Comparison of ENCODE assay signal across 23 cellular contexts in the genomic region with DNA sequence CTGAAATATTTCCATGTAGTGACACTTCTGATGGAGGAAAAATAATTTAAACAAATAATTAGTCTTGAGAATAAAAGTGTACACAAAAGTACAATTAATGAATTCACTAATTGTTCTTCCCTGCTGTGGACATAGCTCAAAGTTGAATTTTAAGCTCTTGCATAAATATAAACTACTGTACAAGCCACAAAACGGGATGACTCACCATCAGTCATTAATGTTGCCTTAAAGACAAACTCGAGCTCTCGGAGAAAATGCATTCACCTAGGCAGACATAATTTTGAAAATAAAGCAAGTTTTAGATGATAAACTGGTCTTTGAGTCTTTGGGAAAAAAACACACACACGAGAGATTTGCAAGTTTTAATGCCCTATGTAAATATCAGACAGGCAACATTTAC.
DNase-seq lines count a peak whose midpoint lies in the region; ATAC-seq and TF ChIP-seq lines count a peak whose summit lies in the region.
"Had no signal": no experiment of that assay in that cellular context is flagged by ENCODE, and none has a peak within 500 bp of the region (broad histone marks: within the 10 kb centered on the region; RNA-seq: fewer than 3 reads in every experiment).

No MANE protein-coding gene starts in this region.

- no peak overlapping the region for H2BK5ac ChIP-seq in mesendoderm (ENCODE audit: low read length)

- H3K79me1 ChIP-seq in mesendoderm (ENCODE audit: low read length), result no peaks in the 10 kb centered on the region

- H3K4me3 ChIP-seq in AG10803 (ENCODE audit: low read length) (no peak overlapping the region), adipocyte (ENCODE audit: low read length) (no peak overlapping the region), fibroblast of villous mesenchyme (ENCODE audit: low read depth, low read length) (no peak overlapping the region), mesendoderm (ENCODE audit: low read length) (no peak overlapping the region)
- H3K4me3 ChIP-seq: HAP-1, hepatocyte, pancreas, Peyer's patch had no signal

- TF ChIP-seq CTCF in AG10803 (conservative IDR thresholded peaks at IDR 0.05; ENCODE audit: low read length), result no peak
- TF ChIP-seq CTCF in fibroblast of villous mesenchyme (IDR thresholded peaks at IDR 0.05; ENCODE audit: insufficient read depth, low read depth, low read length), result no peak
- TF ChIP-seq CTCF in foreskin keratinocyte (conservative IDR thresholded peaks at IDR 0.05), result no peak

- peaks cover 3% of the 10 kb centered on the region for H3K4me1 ChIP-seq in adipocyte (ENCODE audit: control insufficient read depth, insufficient read depth, low read length)
- H3K4me1 ChIP-seq in mesendoderm (ENCODE audit: control insufficient read depth, low read depth, low read length), result peaks cover 19% of the 10 kb centered on the region
- H3K4me1 ChIP-seq in foreskin keratinocyte, result no peaks in the 10 kb centered on the region
- H3K4me1 ChIP-seq: HAP-1, pancreas, Peyer's patch had no signal

- no peak overlapping the region for H4K5ac ChIP-seq in mesendoderm (ENCODE audit: low read length)

- no peak overlapping the region for H2BK15ac ChIP-seq in mesendoderm (replicated peaks; ENCODE audit: low read depth)

- no peak overlapping the region for H2AK5ac ChIP-seq in mesendoderm (ENCODE audit: low read length)

- WGBS in mesendoderm (ENCODE audit: extremely low coverage, insufficient coverage, low lambda C conversion rate), result no CpG with 5 or more reads among the region's 4 CpGs

- no peak overlapping the region for H3K18ac ChIP-seq in mesendoderm (ENCODE audit: low read length)

- no peak overlapping the region for H3K27ac ChIP-seq in mesendoderm (ENCODE audit: low read depth, low read length)
- H3K27ac ChIP-seq in foreskin keratinocyte, result no peak overlapping the region
- H3K27ac ChIP-seq: hepatocyte, pancreas, Peyer's patch, WERI-Rb-1 had no signal

- H3K9ac ChIP-seq in adipocyte (ENCODE audit: low read length) (no peak overlapping the region), mesendoderm (ENCODE audit: low read length) (no peak overlapping the region)

- H3K9me3 ChIP-seq in adipocyte (ENCODE audit: control insufficient read depth, low read length), result no peaks in the 10 kb centered on the region
- H3K9me3 ChIP-seq: HAP-1, pancreas, Peyer's patch had no signal

- no peak overlapping the region for H4K8ac ChIP-seq in mesendoderm (ENCODE audit: low read depth, low read length)

- DNase-seq in AG10803 (ENCODE audit: low read depth) (peak; percentile 32), HT1080 (ENCODE audit: low read depth) (peak; percentile 49), adipocyte (ENCODE audit: low read depth) (peak; percentile 3), fibroblast of villous mesenchyme (ENCODE audit: low read depth) (peak; percentile 64), cerebellar cortex (ENCODE audit: low spot score) (no peak), mesendoderm (no peak), foreskin keratinocyte (no peak), cerebellar nuclear complex (lab: John Stamatoyannopoulos, UW) (no peak)
- DNase-seq: ACHN; amygdala; COR-L47; cortex of kidney; NCI-H1048; NCI-H2107; NCI-H526 treated with DMSO at 0.1 percent for 48 hours; pancreas; Peyer's patch; stimulated activated CD4-positive, alpha-beta T cell treated with anti-CD3 and anti-CD28 coated beads, Interleukin-4, amount 100 ng/mL, for 4 hours; WERI-Rb-1 had no signal

- H3K79me2 ChIP-seq in mesendoderm (ENCODE audit: control insufficient read depth, insufficient read depth, low read length), result no peaks in the 10 kb centered on the region
- H3K79me2 ChIP-seq: hepatocyte had no signal

- no peak for ATAC-seq in foreskin keratinocyte
- ATAC-seq: activated T-helper 17 cell treated with anti-CD3 and anti-CD28 coated beads, Interleukin-2, amount 50 U/mL, for 72 hours; left lobe of liver; pancreas had no signal

- H3K4me2 ChIP-seq in mesendoderm (ENCODE audit: low read length), result no peak overlapping the region
- H3K4me2 ChIP-seq: hepatocyte had no signal

- no peak overlapping the region for H3K23ac ChIP-seq in mesendoderm (ENCODE audit: low read length)

- H3K36me3 ChIP-seq in adipocyte (ENCODE audit: control insufficient read depth, insufficient read depth, low read length, severe bottlenecking), result no peaks in the 10 kb centered on the region
- no peaks in the 10 kb centered on the region for H3K36me3 ChIP-seq in mesendoderm (ENCODE audit: control insufficient read depth, insufficient read depth, low read length)
- H3K36me3 ChIP-seq: HAP-1, pancreas, Peyer's patch, WERI-Rb-1 had no signal

- H2BK120ac ChIP-seq in mesendoderm (ENCODE audit: low read depth, low read length), result no peak overlapping the region

- no peak overlapping the region for H3K56ac ChIP-seq in mesendoderm (ENCODE audit: low read length)

- no peak overlapping the region for H3K4ac ChIP-seq in mesendoderm (ENCODE audit: low read depth, low read length)

- H3K27me3 ChIP-seq in adipocyte (replicated peaks; ENCODE audit: control insufficient read depth, insufficient read depth, low read length), result peaks cover 8% of the 10 kb centered on the region
- no peaks in the 10 kb centered on the region for H3K27me3 ChIP-seq in mesendoderm (ENCODE audit: insufficient read depth, low read length, poor library complexity)
- no peaks in the 10 kb centered on the region for H3K27me3 ChIP-seq in foreskin keratinocyte
- H3K27me3 ChIP-seq: Peyer's patch had no signal

Comparison
In these comparisons a context has a peak if more than half of its experiments do, and no peak if none do; other contexts are left out.
1. DNase-seq: peak in AG10803 (single experiment), HT1080 (single experiment), adipocyte (single experiment) and fibroblast of villous mesenchyme (single experiment); none in cerebellar cortex (single experiment), mesendoderm (single experiment), foreskin keratinocyte (0 of 2) and cerebellar nuclear complex (0 of 2).